26 cellular contexts compared by ENCODE assay signal in the genomic region with DNA sequence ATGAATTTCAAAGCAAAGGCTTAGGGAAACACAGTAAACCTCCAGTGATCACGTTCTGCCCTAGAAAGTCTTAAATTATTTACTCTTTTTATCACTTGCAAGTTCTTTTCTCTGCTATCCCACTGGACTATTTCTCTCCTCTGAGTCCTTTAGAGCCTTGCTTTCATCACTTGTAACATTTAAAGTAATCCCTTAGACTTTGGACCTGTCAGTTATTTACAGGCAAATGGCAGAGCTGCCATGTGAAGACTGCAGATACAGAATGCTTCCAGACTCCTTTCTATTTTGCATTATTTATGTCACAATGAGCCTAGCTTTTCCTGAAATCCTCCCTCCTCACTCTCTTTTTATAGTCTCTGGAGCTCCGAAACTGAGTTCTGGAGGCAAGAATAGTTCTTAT.
"Had no signal": no experiment of that assay in that cellular context is flagged by ENCODE, and none has a peak within 500 bp of the region (broad histone marks: within the 10 kb centered on the region; RNA-seq: fewer than 3 reads in every experiment).

No MANE protein-coding gene starts in this region.

- H3K36me3 ChIP-seq: esophagus muscularis mucosa, gastrocnemius medialis, left lung, neural progenitor cell, suprapubic skin, thyroid gland had no signal

- ATAC-seq: gastrocnemius medialis; left lung; mucosa of descending colon; natural killer cell treated with Interleukin-12 subunit alpha and Interleukin-12 subunit beta and Interleukin-15 and Interleukin-18, amount 100 ng/mL, for 72 hours; psoas muscle; stimulated activated naive CD8-positive, alpha-beta T cell treated with anti-CD3 and anti-CD28 coated beads, Interleukin-15, amount 100 ng/mL, for 72 hours had no signal

- FAIRE-seq: endothelial cell of umbilical vein, kidney had no signal

- H3K9ac ChIP-seq: neural progenitor cell had no signal

- H2AFZ ChIP-seq: neural progenitor cell had no signal

- H3K9me3 ChIP-seq: esophagus muscularis mucosa, gastrocnemius medialis, left lung, mucosa of descending colon, psoas muscle, suprapubic skin, thyroid gland had no signal

- H3K27ac ChIP-seq: esophagus muscularis mucosa, gastrocnemius medialis, left lung, neural progenitor cell, psoas muscle, skin epidermis, suprapubic skin, thyroid gland had no signal

- H3K4me2 ChIP-seq: neural progenitor cell had no signal

- DNase-seq: dermis blood vessel endothelial cell; effector memory CD4-positive, alpha-beta T cell; gastrocnemius medialis; head of caudate nucleus; kidney; left lung; mesenchymal stem cell; mucosa of descending colon; naive B cell; psoas muscle; right cardiac atrium; stimulated activated CD4-positive, alpha-beta T cell treated with anti-CD3 and anti-CD28 coated beads, Interleukin-12 subunit alpha, Interleukin-12 subunit beta, amount 100 ng/mL, for 4 hours; stimulated activated CD4-positive, alpha-beta T cell treated with anti-CD3 and anti-CD28 coated beads, Interleukin-1b, Interleukin-23, amount 100 ng/mL, for 48 hours; stimulated activated CD4-positive, alpha-beta T cell treated with anti-CD3 and anti-CD28 coated beads, Interleukin-4, amount 100 ng/mL, for 1 hour; stimulated activated CD8-positive, alpha-beta memory T cell treated with anti-CD3 and anti-CD28 coated beads, Interleukin-4, amount 100 ng/mL, for 48 hours; stimulated activated naive CD4-positive, alpha-beta T cell; stimulated activated naive CD8-positive, alpha-beta T cell treated with anti-CD3 and anti-CD28 coated beads, Interleukin-15, amount 100 ng/mL, for 72 hours; thyroid gland; trophoblast cell had no signal

- H3K4me1 ChIP-seq: esophagus muscularis mucosa, gastrocnemius medialis, left lung, neural progenitor cell, psoas muscle, suprapubic skin, thyroid gland had no signal

- H3K4me3 ChIP-seq: coronary artery, esophagus muscularis mucosa, gastrocnemius medialis, left lung, mucosa of descending colon, neural progenitor cell, psoas muscle, skin epidermis, suprapubic skin, thyroid gland had no signal

- H3K27me3 ChIP-seq: esophagus muscularis mucosa, gastrocnemius medialis, left lung, neural progenitor cell, suprapubic skin, thyroid gland had no signal
